ENCODE assay signal across 8 cellular contexts in genomic region chr15:56869573-56869972, GRCh38. TPM values are rescaled to one million over a fixed set of nuclear protein-coding genes. Genes with fewer than 3 reads are reported as not detected.
DNase-seq lines count a peak whose midpoint lies in the region; ATAC-seq and TF ChIP-seq lines count a peak whose summit lies in the region.

No MANE protein-coding gene starts in this region.

- H3K27ac Mint-ChIP-seq in activated T-cell treated with anti-CD3 and anti-CD28 coated beads, Interleukin-2, amount 50 U/mL, for 72 hours = no peak overlapping the region

- no peak for ATAC-seq in activated T-cell treated with anti-CD3 and anti-CD28 coated beads, Interleukin-2, amount 50 U/mL, for 72 hours (replicated peaks in 1 of 2)
- ATAC-seq in HG03159 (IDR thresholded peaks at IDR 0.05; ENCODE audit: unreplicated experiment) (no peak), GM18868 (IDR thresholded peaks at IDR 0.05; ENCODE audit: unreplicated experiment) (no peak)

- H3K4me3 Mint-ChIP-seq in activated T-cell treated with anti-CD3 and anti-CD28 coated beads, Interleukin-2, amount 50 U/mL, for 72 hours = no peak overlapping the region

- DNase-seq in D341Med (ENCODE audit: low spot score) (peak; percentile 44), hypothalamus (lab: John Stamatoyannopoulos, UW) (peak in 29 of 51 donors; percentile 1 to 60 (median 18)), LoVo (ENCODE audit: low spot score) (no peak)
- peak; percentile 54 to 60 for DNase-seq in activated T-cell treated with anti-CD3 and anti-CD28 coated beads, Interleukin-2, amount 50 U/mL, for 72 hours
- peak; percentile 13 to 17 for DNase-seq in stimulated activated CD8-positive, alpha-beta memory T cell treated with anti-CD3 and anti-CD28 coated beads, Interleukin-2, amount 100 ng/mL, for 48 hours (ENCODE audit: low read depth in 2 of 2)

- no peaks in the 10 kb centered on the region for H3K4me1 Mint-ChIP-seq in activated T-cell treated with anti-CD3 and anti-CD28 coated beads, Interleukin-2, amount 50 U/mL, for 72 hours (ENCODE audit: low read depth)

- no peaks in the 10 kb centered on the region for H3K36me3 Mint-ChIP-seq in activated T-cell treated with anti-CD3 and anti-CD28 coated beads, Interleukin-2, amount 50 U/mL, for 72 hours (ENCODE audit: insufficient read depth in 2 of 2)

- peak; percentile 69 for TF ChIP-seq RAD21 in Ishikawa (IDR thresholded peaks at IDR 0.05; ENCODE audit: low read depth)

- no peak for TF ChIP-seq EP300 in Ishikawa (IDR thresholded peaks at IDR 0.05; ENCODE audit: borderline replicate concordance)

- H3K9me3 Mint-ChIP-seq in activated T-cell treated with anti-CD3 and anti-CD28 coated beads, Interleukin-2, amount 50 U/mL, for 72 hours = no peaks in the 10 kb centered on the region

- H3K27me3 Mint-ChIP-seq in activated T-cell treated with anti-CD3 and anti-CD28 coated beads, Interleukin-2, amount 50 U/mL, for 72 hours (ENCODE audit: low read depth) = no peaks in the 10 kb centered on the region

TF ChIP-seq in Ishikawa, 13 proteins besides CTCF, POLR2A, EP300 and RAD21:
- TF ChIP-seq REST (IDR thresholded peaks at IDR 0.05; ENCODE audit: low read depth) (no peak), CREB1 (IDR thresholded peaks at IDR 0.05; ENCODE audit: low read depth) (no peak), TAF1 (IDR thresholded peaks at IDR 0.05; ENCODE audit: low read depth) (no peak), MAX (IDR thresholded peaks at IDR 0.05) (no peak), USF1 (IDR thresholded peaks at IDR 0.05) (no peak), YY1 (IDR thresholded peaks at IDR 0.05; ENCODE audit: low read depth) (no peak), EGR1 (IDR thresholded peaks at IDR 0.05) (no peak), TEAD4 (IDR thresholded peaks at IDR 0.05) (no peak), CEBPB (IDR thresholded peaks at IDR 0.05) (no peak), NFIC (IDR thresholded peaks at IDR 0.05) (no peak), FOXM1 (IDR thresholded peaks at IDR 0.05; ENCODE audit: borderline replicate concordance, low read depth) (no peak), TCF12 (IDR thresholded peaks at IDR 0.05; ENCODE audit: low read depth) (no peak), ZBTB7A (IDR thresholded peaks at IDR 0.05; ENCODE audit: low read depth) (no peak)
TF ChIP-seq in Ishikawa: peak in this region for 0.

RNA-seq across cellular contexts. Expression of gene TCF12, which starts 48.9 kb away (rescaled TPM):
- total RNA-seq in activated T-cell treated with anti-CD3 and anti-CD28 coated beads, Interleukin-2, amount 50 U/mL, for 72 hours = 100 to 1,000 TPM in 1 of 2 donors, 10 to 100 TPM in 1; 93.0 to 108 TPM
